In the genomic region with DNA sequence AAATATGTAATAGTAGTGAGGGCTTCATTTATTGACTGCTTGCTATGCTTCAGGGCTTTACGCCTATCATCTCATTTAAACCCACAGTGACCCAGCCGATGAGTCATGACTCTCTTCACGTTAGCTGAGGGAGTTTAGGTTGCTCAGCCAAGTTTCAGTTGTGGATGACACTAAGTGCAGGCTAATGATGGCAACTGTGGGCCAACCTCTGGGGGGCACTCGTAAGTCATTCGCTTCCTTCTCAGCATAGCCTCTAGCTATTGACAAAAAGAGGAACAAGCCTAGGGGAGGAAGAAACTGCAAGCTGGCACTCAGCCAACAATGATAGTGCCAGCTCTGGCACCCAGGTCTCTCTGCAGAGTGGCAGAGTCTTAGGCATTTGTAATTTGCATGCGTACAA, we compare ENCODE assay signal across 8 cellular contexts.
DNase-seq lines count a peak whose midpoint lies in the region; ATAC-seq and TF ChIP-seq lines count a peak whose summit lies in the region.

No MANE protein-coding gene starts in this region.

- H3K27ac ChIP-seq in RWPE1, result no peak overlapping the region

- H3K4me3 Mint-ChIP-seq in activated naive CD4-positive, alpha-beta T cell treated with anti-CD3 and anti-CD28 coated beads for 36 hours, result no peak overlapping the region

- peak; percentile 50 for DNase-seq in AG20443 (ENCODE audit: low spot score)
- DNase-seq in GM19238 (ENCODE audit: insufficient read length, low spot score), result peak; percentile 37
- DNase-seq in RWPE1 (ENCODE audit: low spot score), result peak; percentile 29
- DNase-seq in activated naive CD4-positive, alpha-beta T cell treated with anti-CD3 and anti-CD28 coated beads for 36 hours, result peak; percentile 81
- peak; percentile 38 for DNase-seq in iPS DF 19.7 (ENCODE audit: low read depth, low spot score)
- peak; percentile 31 to 60 for DNase-seq in stimulated activated CD8-positive, alpha-beta memory T cell treated with anti-CD3 and anti-CD28 coated beads, Interleukin-15, amount 100 ng/mL, for 4 hours (ENCODE audit: low read depth in 2 of 2)
- no peak for DNase-seq in T1000 (lab: John Stamatoyannopoulos, UW)

- CTCF ChIA-PET in RWPE1 (lab: Yijun Ruan, JAX), result interaction anchor here (0.7 kb wide), 1 partner anchor 13 kb away, joined by 3 read pairs; no protein-coding TSS in a partner anchor
- CTCF ChIA-PET in activated naive CD4-positive, alpha-beta T cell treated with anti-CD3 and anti-CD28 coated beads for 36 hours (lab: Charles Lee), result interaction anchor here (1.1 to 1.6 kb wide), 2 partner anchors 8 to 12 kb away, joined by 3 to 4 read pairs; no protein-coding TSS in a partner anchor

- H3K36me3 Mint-ChIP-seq in activated naive CD4-positive, alpha-beta T cell treated with anti-CD3 and anti-CD28 coated beads for 36 hours (ENCODE audit: low read depth), result peaks cover 9% of the 10 kb centered on the region

- H3K27me3 Mint-ChIP-seq in activated naive CD4-positive, alpha-beta T cell treated with anti-CD3 and anti-CD28 coated beads for 36 hours (ENCODE audit: low read depth), result no peaks in the 10 kb centered on the region

- peaks cover 76% of the 10 kb centered on the region for H3K4me1 Mint-ChIP-seq in activated naive CD4-positive, alpha-beta T cell treated with anti-CD3 and anti-CD28 coated beads for 36 hours (ENCODE audit: low read depth)

- peak; percentile 83 for ATAC-seq in HG03159 (IDR thresholded peaks at IDR 0.05; ENCODE audit: unreplicated experiment)

- peaks cover 13% of the 10 kb centered on the region for H3K9me3 Mint-ChIP-seq in activated naive CD4-positive, alpha-beta T cell treated with anti-CD3 and anti-CD28 coated beads for 36 hours

- POLR2A ChIA-PET in RWPE1 (lab: Yijun Ruan, JAX; ENCODE audit: low non-redundant PET), result no interaction called here

- TF ChIP-seq CTCF in RWPE1 (conservative IDR thresholded peaks at IDR 0.05; ENCODE audit: low read depth), result no peak

- H3K27ac Mint-ChIP-seq in activated naive CD4-positive, alpha-beta T cell treated with anti-CD3 and anti-CD28 coated beads for 36 hours, result no peak overlapping the region

- intact Hi-C loops in activated naive CD4-positive, alpha-beta T cell treated with anti-CD3 and anti-CD28 coated beads for 36 hours (cut with micrococcal nuclease), result loop anchor here (2.0 kb wide), 1 partner anchor 386 kb away; the partner anchor contains the start of gene NR3C2
